18 cellular contexts compared by ENCODE assay signal in genomic region chr12:51381226-51382079, GRCh38. TPM values are rescaled to one million over a fixed set of nuclear protein-coding genes. Genes with fewer than 3 reads are reported as not detected.
DNase-seq lines count a peak whose midpoint lies in the region; ATAC-seq, FAIRE-seq and TF ChIP-seq lines count a peak whose summit lies in the region.
"Had no signal": no experiment of that assay in that cellular context is flagged by ENCODE, and none has a peak within 500 bp of the region (broad histone marks: within the 10 kb centered on the region; RNA-seq: fewer than 3 reads in every experiment).

No MANE protein-coding gene starts in this region.

- H3K36me3 ChIP-seq in KOPT-K1 (ENCODE audit: insufficient read depth, low read length), result peaks cover 37% of the 10 kb centered on the region
- no peaks in the 10 kb centered on the region for H3K36me3 ChIP-seq in astrocyte (ENCODE audit: insufficient read depth, low read length)
- H3K36me3 ChIP-seq in esophagus muscularis mucosa, result no peaks in the 10 kb centered on the region
- H3K36me3 ChIP-seq: brain microvascular endothelial cell, right atrium auricular region had no signal

- 41% methylated on average over 5 of the region's 5 CpGs for WGBS in esophagus muscularis mucosa

- H3K79me2 ChIP-seq in astrocyte (ENCODE audit: insufficient read depth, low read length), result no peaks in the 10 kb centered on the region

- H3K9me3 ChIP-seq in KOPT-K1 (ENCODE audit: insufficient read depth, low read length, poor library complexity, severe bottlenecking) (no peaks in the 10 kb centered on the region), astrocyte (ENCODE audit: insufficient read depth, low read depth, low read length) (no peaks in the 10 kb centered on the region), esophagus muscularis mucosa (no peaks in the 10 kb centered on the region)
- H3K9me3 ChIP-seq: right atrium auricular region, SJSA1 had no signal

- no peak overlapping the region for H3K4me3 ChIP-seq in astrocyte (ENCODE audit: insufficient read depth, low read depth, low read length)
- H3K4me3 ChIP-seq in esophagus muscularis mucosa, result no peak overlapping the region
- H3K4me3 ChIP-seq: right atrium auricular region, SJSA1 had no signal

- H3K36me3 Mint-ChIP-seq in astrocyte (ENCODE audit: low read depth, unreplicated experiment), result peaks cover 13% of the 10 kb centered on the region
- H3K36me3 Mint-ChIP-seq in naive thymus-derived CD8-positive, alpha-beta T cell, result peaks cover 7 to 41% (median 38%) of the 10 kb centered on the region in 3 donors

- no peak for TF ChIP-seq CTCF in astrocyte (IDR thresholded peaks at IDR 0.05; ENCODE audit: insufficient read depth, low read depth, low read length)
- TF ChIP-seq CTCF in esophagus muscularis mucosa (IDR thresholded peaks at IDR 0.05), result no peak

- H3K9ac ChIP-seq in astrocyte (ENCODE audit: low read length), result no peak overlapping the region

- no peak overlapping the region for H3K27ac Mint-ChIP-seq in astrocyte (ENCODE audit: unreplicated experiment)
- peak overlapping the region in 6 of 10 donors; percentile 19 to 91 (median 64) for H3K27ac Mint-ChIP-seq in naive thymus-derived CD8-positive, alpha-beta T cell
- H3K27ac Mint-ChIP-seq: IgD-negative memory B cell had no signal

- peaks cover 2% of the 10 kb centered on the region for H3K9me3 Mint-ChIP-seq in astrocyte (ENCODE audit: unreplicated experiment)
- H3K9me3 Mint-ChIP-seq in naive thymus-derived CD8-positive, alpha-beta T cell, result no peaks in the 10 kb centered on the region
- H3K9me3 Mint-ChIP-seq: activated B cell treated with CpG ODN at 0.5 μM for 24 hours; activated T-cell treated with anti-CD3 and anti-CD28 coated beads, Interleukin-2, amount 50 U/mL, for 4 hours; IgD-negative memory B cell had no signal

- no peak for TF ChIP-seq EP300 in esophagus muscularis mucosa (IDR thresholded peaks at IDR 0.05)

- H3K27ac ChIP-seq in KOPT-K1 (ENCODE audit: low read depth, low read length, poor library complexity, severe bottlenecking) (peak overlapping the region; percentile 71), astrocyte (ENCODE audit: low read depth, low read length) (no peak overlapping the region), esophagus muscularis mucosa (replicated peaks in 1 of 4) (no peak overlapping the region)
- H3K27ac ChIP-seq: brain microvascular endothelial cell, epithelial cell of prostate, right atrium auricular region, SJSA1 had no signal

- no peak overlapping the region for H3K4me2 ChIP-seq in astrocyte (ENCODE audit: low read length)

- H3K27me3 Mint-ChIP-seq in astrocyte (ENCODE audit: low read depth, unreplicated experiment), result peaks cover 3% of the 10 kb centered on the region
- peaks cover 0 to 6% (median 0%) of the 10 kb centered on the region in 5 donors for H3K27me3 Mint-ChIP-seq in naive thymus-derived CD8-positive, alpha-beta T cell
- H3K27me3 Mint-ChIP-seq: activated B cell treated with CpG ODN at 0.5 μM for 24 hours, IgD-negative memory B cell had no signal

- no peak overlapping the region for H3K4me3 Mint-ChIP-seq in astrocyte (ENCODE audit: unreplicated experiment)
- peak overlapping the region in 4 of 10 donors; percentile 28 to 69 (median 54) for H3K4me3 Mint-ChIP-seq in naive thymus-derived CD8-positive, alpha-beta T cell
- H3K4me3 Mint-ChIP-seq: activated B cell treated with CpG ODN at 0.5 μM for 24 hours; activated T-cell treated with anti-CD3 and anti-CD28 coated beads, Interleukin-2, amount 50 U/mL, for 4 hours had no signal

- H2AFZ ChIP-seq in astrocyte (ENCODE audit: low read depth, low read length), result no peak overlapping the region

- no peaks in the 10 kb centered on the region for H4K20me1 ChIP-seq in astrocyte (ENCODE audit: insufficient read depth, low read length)

- H3K4me1 ChIP-seq in astrocyte (ENCODE audit: insufficient read depth, low read length), result peaks cover 17% of the 10 kb centered on the region
- peaks cover 5 to 15% (median 8%) of the 10 kb centered on the region in 4 donors for H3K4me1 ChIP-seq in esophagus muscularis mucosa
- H3K4me1 ChIP-seq: right atrium auricular region had no signal

- no peak for ATAC-seq in naive thymus-derived CD8-positive, alpha-beta T cell
- ATAC-seq in left lobe of liver, result no peak
- ATAC-seq: activated T-cell treated with anti-CD3 and anti-CD28 coated beads, Interleukin-2, amount 50 U/mL, for 4 hours; HCT116 had no signal

- POLR2A ChIA-PET in naive thymus-derived CD8-positive, alpha-beta T cell (lab: Charles Lee), result interaction anchor here (1.0 to 2.2 kb wide), 2 partner anchors 10 to 12 kb away, joined by 3 to 7 read pairs; no protein-coding TSS in a partner anchor

- peaks cover 13% of the 10 kb centered on the region for H3K4me1 Mint-ChIP-seq in astrocyte (ENCODE audit: low read depth, unreplicated experiment)
- H3K4me1 Mint-ChIP-seq in naive thymus-derived CD8-positive, alpha-beta T cell, result peaks cover 27 to 54% (median 48%) of the 10 kb centered on the region in 4 donors

- DNase-seq in DMS79 (lab: John Stamatoyannopoulos, UW), result peak; percentile 25
- DNase-seq in astrocyte (ENCODE audit: low read depth), result peak; percentile 55
- no peak for DNase-seq in naive thymus-derived CD8-positive, alpha-beta T cell
- no peak for DNase-seq in esophagus muscularis mucosa (ENCODE audit: extremely low spot score)
- no peak for DNase-seq in left lobe of liver (ENCODE audit: low spot score)
- DNase-seq in KG1 (lab: John Stamatoyannopoulos, UW), result no peak
- DNase-seq: activated B cell treated with CpG ODN at 0.5 μM for 24 hours; activated T-cell treated with anti-CD3 and anti-CD28 coated beads, Interleukin-2, amount 50 U/mL, for 4 hours; brain microvascular endothelial cell; NCI-H2081 had no signal

- TF ChIP-seq POLR2A in esophagus muscularis mucosa (IDR thresholded peaks at IDR 0.05; ENCODE audit: low read depth), result no peak

- intact Hi-C loops in esophagus muscularis mucosa (cut with DNase I), result no loop called here

- FAIRE-seq in astrocyte (lab: Jason Lieb, UNC), result no peak

- H3K27me3 ChIP-seq in astrocyte (ENCODE audit: insufficient read depth, low read length) (no peaks in the 10 kb centered on the region), esophagus muscularis mucosa (no peaks in the 10 kb centered on the region)
- H3K27me3 ChIP-seq: brain microvascular endothelial cell, right atrium auricular region, SJSA1 had no signal

RNA-seq across cellular contexts. Expression of gene GALNT6, which starts 9.8 kb away (rescaled TPM):
- total RNA-seq in astrocyte (9.9 and 13.8 TPM in 2 replicates), esophagus muscularis mucosa (1 to 10 TPM; 1.4 to 5.8 (median 3.1) TPM), left lobe of liver (1.7 TPM)
- 1 to 10 TPM; 1.5 to 1.9 TPM for total RNA-seq in naive thymus-derived CD8-positive, alpha-beta T cell
- polyA plus RNA-seq in naive thymus-derived CD8-positive, alpha-beta T cell, result 1 to 10 TPM; 4.4 to 8.3 (median 4.6) TPM

RNA-seq across cellular contexts. Expression of gene CELA1, which starts 35.0 kb away (rescaled TPM):
- not detected in 2 replicates for total RNA-seq in astrocyte
- total RNA-seq in naive thymus-derived CD8-positive, alpha-beta T cell, result 1 to 10 TPM; 2.2 to 2.5 TPM
- polyA plus RNA-seq in naive thymus-derived CD8-positive, alpha-beta T cell, result 1 to 10 TPM; 3.6 to 9.8 (median 8.1) TPM
- total RNA-seq in esophagus muscularis mucosa, result not detected
- total RNA-seq in left lobe of liver, result not detected
- total RNA-seq: activated B cell treated with CpG ODN at 0.5 μM for 24 hours; activated T-cell treated with anti-CD3 and anti-CD28 coated beads, Interleukin-2, amount 50 U/mL, for 4 hours; mononuclear cell; right atrium auricular region; subcutaneous adipose tissue had no signal

RNA-seq across cellular contexts. Expression of gene SLC4A8, which starts 43.2 kb away (rescaled TPM):
- total RNA-seq in astrocyte (5.1 and 5.5 TPM in 2 replicates), esophagus muscularis mucosa (1 to 10 TPM in 1 of 4 donors, under 1 TPM in 3; 0.46 to 1.7 (median 0.90) TPM), left lobe of liver (0.35 TPM)
- total RNA-seq in naive thymus-derived CD8-positive, alpha-beta T cell, result under 1 TPM; 0.41 to 0.42 TPM
- polyA plus RNA-seq in naive thymus-derived CD8-positive, alpha-beta T cell, result under 1 TPM; 0.52 to 0.99 (median 0.58) TPM

RNA-seq across cellular contexts. Expression of gene BIN2, which starts 57.5 kb away (rescaled TPM):
- not detected in 2 replicates for total RNA-seq in astrocyte
- 100 to 1,000 TPM; 257 to 267 TPM for total RNA-seq in naive thymus-derived CD8-positive, alpha-beta T cell
- 100 to 1,000 TPM; 228 to 303 (median 266) TPM for polyA plus RNA-seq in naive thymus-derived CD8-positive, alpha-beta T cell
- 1 to 10 TPM; 1.7 to 8.3 (median 2.9) TPM for total RNA-seq in esophagus muscularis mucosa
- total RNA-seq in left lobe of liver, result 2.7 TPM

Comparison
In these comparisons a context has a peak if more than half of its experiments do, and no peak if none do; other contexts are left out.
1. DNase-seq: peak in DMS79 (single experiment) and astrocyte (single experiment); none in naive thymus-derived CD8-positive, alpha-beta T cell (0 of 10), esophagus muscularis mucosa (single experiment), left lobe of liver (single experiment) and KG1 (single experiment).